ENCODE assay signal across 1 cellular context in the genomic region with DNA sequence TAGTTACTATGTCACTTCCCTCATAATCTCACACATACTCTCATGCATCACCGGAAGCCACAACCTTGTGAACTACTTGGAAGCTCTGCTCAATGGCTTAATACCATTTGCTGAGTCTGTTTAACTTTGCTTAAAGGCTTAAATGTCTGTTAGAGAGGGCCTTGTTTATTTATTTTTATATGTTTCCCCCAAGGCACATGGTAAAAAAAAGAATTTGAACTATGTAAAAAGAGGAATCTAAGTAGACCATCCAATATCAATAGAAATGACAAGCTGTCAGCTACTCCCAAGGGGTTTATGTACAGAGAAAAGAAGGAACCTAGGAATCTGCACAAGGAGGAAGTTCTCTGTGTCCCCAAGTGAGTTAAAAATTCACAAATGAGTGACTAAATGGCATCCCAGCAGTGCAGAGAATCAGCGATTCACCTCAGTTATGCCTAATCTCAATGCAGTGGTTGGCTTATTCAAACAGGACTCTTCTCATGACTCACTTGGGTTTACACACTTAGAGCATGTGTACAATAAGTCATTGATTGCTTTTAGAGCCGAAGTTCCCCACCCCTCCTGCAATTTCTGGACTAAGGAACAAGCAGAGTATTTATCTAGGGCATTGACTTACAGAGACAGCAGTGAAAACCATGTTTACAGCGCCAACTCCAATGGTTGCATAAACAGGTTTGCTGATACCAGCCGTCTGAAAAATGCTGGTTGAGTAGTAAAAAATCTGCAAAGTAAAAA.
A peak's percentile ranks its signal among the peaks of the same experiment; 100 is the strongest.
TF ChIP-seq lines count a peak whose summit lies in the region.

No MANE protein-coding gene starts in this region.

TF ChIP-seq in HepG2, 621 proteins besides CTCF, POLR2A, EP300 and RAD21 (continued from another document and continues in another):
- TF ChIP-seq, protein P1, sequence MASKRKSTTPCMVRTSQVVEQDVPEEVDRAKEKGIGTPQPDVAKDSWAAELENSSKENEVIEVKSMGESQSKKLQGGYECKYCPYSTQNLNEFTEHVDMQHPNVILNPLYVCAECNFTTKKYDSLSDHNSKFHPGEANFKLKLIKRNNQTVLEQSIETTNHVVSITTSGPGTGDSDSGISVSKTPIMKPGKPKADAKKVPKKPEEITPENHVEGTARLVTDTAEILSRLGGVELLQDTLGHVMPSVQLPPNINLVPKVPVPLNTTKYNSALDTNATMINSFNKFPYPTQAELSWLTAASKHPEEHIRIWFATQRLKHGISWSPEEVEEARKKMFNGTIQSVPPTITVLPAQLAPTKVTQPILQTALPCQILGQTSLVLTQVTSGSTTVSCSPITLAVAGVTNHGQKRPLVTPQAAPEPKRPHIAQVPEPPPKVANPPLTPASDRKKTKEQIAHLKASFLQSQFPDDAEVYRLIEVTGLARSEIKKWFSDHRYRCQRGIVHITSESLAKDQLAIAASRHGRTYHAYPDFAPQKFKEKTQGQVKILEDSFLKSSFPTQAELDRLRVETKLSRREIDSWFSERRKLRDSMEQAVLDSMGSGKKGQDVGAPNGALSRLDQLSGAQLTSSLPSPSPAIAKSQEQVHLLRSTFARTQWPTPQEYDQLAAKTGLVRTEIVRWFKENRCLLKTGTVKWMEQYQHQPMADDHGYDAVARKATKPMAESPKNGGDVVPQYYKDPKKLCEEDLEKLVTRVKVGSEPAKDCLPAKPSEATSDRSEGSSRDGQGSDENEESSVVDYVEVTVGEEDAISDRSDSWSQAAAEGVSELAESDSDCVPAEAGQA (IDR thresholded peaks at IDR 0.05; ENCODE audit: low read depth) = peak; percentile 35; the same call in 1 of the 2 replicates
- TF ChIP-seq, protein P1 (CRISPR knock-in tag; IDR thresholded peaks at IDR 0.05; ENCODE audit: borderline replicate concordance) = no peak; the same call in 1 of the 2 replicates
- TF ChIP-seq, protein P2, sequence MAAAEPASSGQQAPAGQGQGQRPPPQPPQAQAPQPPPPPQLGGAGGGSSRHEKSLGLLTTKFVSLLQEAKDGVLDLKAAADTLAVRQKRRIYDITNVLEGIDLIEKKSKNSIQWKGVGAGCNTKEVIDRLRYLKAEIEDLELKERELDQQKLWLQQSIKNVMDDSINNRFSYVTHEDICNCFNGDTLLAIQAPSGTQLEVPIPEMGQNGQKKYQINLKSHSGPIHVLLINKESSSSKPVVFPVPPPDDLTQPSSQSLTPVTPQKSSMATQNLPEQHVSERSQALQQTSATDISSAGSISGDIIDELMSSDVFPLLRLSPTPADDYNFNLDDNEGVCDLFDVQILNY (CRISPR knock-in tag; conservative IDR thresholded peaks at IDR 0.05) = no peak
- peak; percentile 100 for TF ChIP-seq SP5 (CRISPR knock-in tag; IDR thresholded peaks at IDR 0.05; ENCODE audit: borderline replicate concordance, low read depth)
- peak; percentile 98 for TF ChIP-seq JUNB (CRISPR knock-in tag; IDR thresholded peaks at IDR 0.05; ENCODE audit: borderline replicate concordance)
- TF ChIP-seq TCF7 (IDR thresholded peaks at IDR 0.05; ENCODE audit: low read depth) = peak; percentile 92
- no peak for TF ChIP-seq STAG1 (CRISPR knock-in tag; IDR thresholded peaks at IDR 0.05)
- TF ChIP-seq XRCC5 (optimal IDR thresholded peaks at IDR 0.05; ENCODE audit: low read length) = no peak
- TF ChIP-seq ZNF569 (CRISPR knock-in tag; IDR thresholded peaks at IDR 0.05; ENCODE audit: borderline replicate concordance) = no peak
- TF ChIP-seq XBP1 (CRISPR knock-in tag; IDR thresholded peaks at IDR 0.05) = no peak
- peak; percentile 99 for TF ChIP-seq TARDBP (CRISPR knock-in tag; IDR thresholded peaks at IDR 0.05)
- TF ChIP-seq, protein P3, sequence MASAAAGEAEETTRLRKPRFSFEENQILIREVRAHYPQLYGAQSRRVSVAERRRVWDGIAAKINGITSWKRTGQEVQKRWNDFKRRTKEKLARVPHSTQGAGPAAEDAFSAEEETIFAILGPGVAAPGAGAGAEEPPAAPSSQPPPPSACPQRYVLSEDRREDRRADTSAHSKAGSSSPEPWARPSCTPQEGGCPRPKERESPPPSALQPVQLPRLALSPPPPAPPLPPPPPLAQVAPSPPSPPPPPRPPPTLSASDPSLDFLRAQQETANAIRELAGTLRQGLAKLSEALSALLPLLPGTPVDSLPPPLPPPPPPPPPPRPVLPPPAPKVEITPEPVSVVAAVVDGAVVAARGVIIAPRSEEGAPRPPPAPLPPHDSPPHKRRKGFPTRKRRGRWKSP (CRISPR knock-in tag; IDR thresholded peaks at IDR 0.05) = peak; percentile 89; the same call in 1 of the 2 replicates
- TF ChIP-seq MIXL1 (CRISPR knock-in tag; IDR thresholded peaks at IDR 0.05) = peak; percentile 98
- TF ChIP-seq THAP7 (CRISPR knock-in tag; IDR thresholded peaks at IDR 0.05) = no peak
- peak; percentile 59; the same call in 1 of the 2 replicates for TF ChIP-seq ELF1 (CRISPR knock-in tag; IDR thresholded peaks at IDR 0.05)
- peak; percentile 34; the same call in 1 of the 2 replicates for TF ChIP-seq RFX3 (CRISPR knock-in tag; IDR thresholded peaks at IDR 0.05)
- TF ChIP-seq SIN3B (IDR thresholded peaks at IDR 0.05; ENCODE audit: low read length) = no peak
- TF ChIP-seq, protein P4, sequence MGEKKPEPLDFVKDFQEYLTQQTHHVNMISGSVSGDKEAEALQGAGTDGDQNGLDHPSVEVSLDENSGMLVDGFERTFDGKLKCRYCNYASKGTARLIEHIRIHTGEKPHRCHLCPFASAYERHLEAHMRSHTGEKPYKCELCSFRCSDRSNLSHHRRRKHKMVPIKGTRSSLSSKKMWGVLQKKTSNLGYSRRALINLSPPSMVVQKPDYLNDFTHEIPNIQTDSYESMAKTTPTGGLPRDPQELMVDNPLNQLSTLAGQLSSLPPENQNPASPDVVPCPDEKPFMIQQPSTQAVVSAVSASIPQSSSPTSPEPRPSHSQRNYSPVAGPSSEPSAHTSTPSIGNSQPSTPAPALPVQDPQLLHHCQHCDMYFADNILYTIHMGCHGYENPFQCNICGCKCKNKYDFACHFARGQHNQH (CRISPR knock-in tag; IDR thresholded peaks at IDR 0.05) = peak; percentile 81
- TF ChIP-seq CREB1 (IDR thresholded peaks at IDR 0.05) = no peak; the same call in 1 of the 2 replicates
- peak; percentile 84 for TF ChIP-seq CREB1 (CRISPR knock-in tag; IDR thresholded peaks at IDR 0.05)
- TF ChIP-seq CC2D1A (CRISPR knock-in tag; IDR thresholded peaks at IDR 0.05) = no peak
- no peak for TF ChIP-seq ZNF225 (CRISPR knock-in tag; IDR thresholded peaks at IDR 0.05)
- TF ChIP-seq, protein P5, sequence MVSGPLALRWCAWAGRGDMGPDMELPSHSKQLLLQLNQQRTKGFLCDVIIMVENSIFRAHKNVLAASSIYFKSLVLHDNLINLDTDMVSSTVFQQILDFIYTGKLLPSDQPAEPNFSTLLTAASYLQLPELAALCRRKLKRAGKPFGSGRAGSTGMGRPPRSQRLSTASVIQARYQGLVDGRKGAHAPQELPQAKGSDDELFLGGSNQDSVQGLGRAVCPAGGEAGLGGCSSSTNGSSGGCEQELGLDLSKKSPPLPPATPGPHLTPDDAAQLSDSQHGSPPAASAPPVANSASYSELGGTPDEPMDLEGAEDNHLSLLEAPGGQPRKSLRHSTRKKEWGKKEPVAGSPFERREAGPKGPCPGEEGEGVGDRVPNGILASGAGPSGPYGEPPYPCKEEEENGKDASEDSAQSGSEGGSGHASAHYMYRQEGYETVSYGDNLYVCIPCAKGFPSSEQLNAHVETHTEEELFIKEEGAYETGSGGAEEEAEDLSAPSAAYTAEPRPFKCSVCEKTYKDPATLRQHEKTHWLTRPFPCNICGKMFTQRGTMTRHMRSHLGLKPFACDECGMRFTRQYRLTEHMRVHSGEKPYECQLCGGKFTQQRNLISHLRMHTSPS (CRISPR knock-in tag; IDR thresholded peaks at IDR 0.05; ENCODE audit: low read depth) = peak; percentile 35; the same call in 1 of the 2 replicates
- TF ChIP-seq, protein P6, sequence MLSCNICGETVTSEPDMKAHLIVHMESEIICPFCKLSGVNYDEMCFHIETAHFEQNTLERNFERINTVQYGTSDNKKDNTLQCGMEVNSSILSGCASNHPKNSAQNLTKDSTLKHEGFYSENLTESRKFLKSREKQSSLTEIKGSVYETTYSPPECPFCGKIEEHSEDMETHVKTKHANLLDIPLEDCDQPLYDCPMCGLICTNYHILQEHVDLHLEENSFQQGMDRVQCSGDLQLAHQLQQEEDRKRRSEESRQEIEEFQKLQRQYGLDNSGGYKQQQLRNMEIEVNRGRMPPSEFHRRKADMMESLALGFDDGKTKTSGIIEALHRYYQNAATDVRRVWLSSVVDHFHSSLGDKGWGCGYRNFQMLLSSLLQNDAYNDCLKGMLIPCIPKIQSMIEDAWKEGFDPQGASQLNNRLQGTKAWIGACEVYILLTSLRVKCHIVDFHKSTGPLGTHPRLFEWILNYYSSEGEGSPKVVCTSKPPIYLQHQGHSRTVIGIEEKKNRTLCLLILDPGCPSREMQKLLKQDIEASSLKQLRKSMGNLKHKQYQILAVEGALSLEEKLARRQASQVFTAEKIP (CRISPR knock-in tag; IDR thresholded peaks at IDR 0.05; ENCODE audit: borderline replicate concordance) = no peak
- peak; percentile 56; the same call in 1 of the 2 replicates for TF ChIP-seq TMF1 (CRISPR knock-in tag; IDR thresholded peaks at IDR 0.05; ENCODE audit: low read depth)
- no peak for TF ChIP-seq ZNF256 (CRISPR knock-in tag; conservative IDR thresholded peaks at IDR 0.05)
- TF ChIP-seq MED1 (CRISPR knock-in tag; IDR thresholded peaks at IDR 0.05) = peak; percentile 97
- no peak for TF ChIP-seq ETS1 (CRISPR knock-in tag; IDR thresholded peaks at IDR 0.05)
- TF ChIP-seq NR3C1 (CRISPR knock-in tag; IDR thresholded peaks at IDR 0.05) = no peak
- TF ChIP-seq ZNF282 (IDR thresholded peaks at IDR 0.05; ENCODE audit: partially characterized antibody) = no peak
- TF ChIP-seq ZKSCAN1 (IDR thresholded peaks at IDR 0.05; ENCODE audit: low read length) = no peak
- TF ChIP-seq ZNF235 (CRISPR knock-in tag; IDR thresholded peaks at IDR 0.05; ENCODE audit: borderline replicate concordance) = no peak
- TF ChIP-seq KLF13 (CRISPR knock-in tag; IDR thresholded peaks at IDR 0.05) = no peak
- no peak for TF ChIP-seq ZFP90 (CRISPR knock-in tag; IDR thresholded peaks at IDR 0.05; ENCODE audit: borderline replicate concordance)
- TF ChIP-seq, protein P7, sequence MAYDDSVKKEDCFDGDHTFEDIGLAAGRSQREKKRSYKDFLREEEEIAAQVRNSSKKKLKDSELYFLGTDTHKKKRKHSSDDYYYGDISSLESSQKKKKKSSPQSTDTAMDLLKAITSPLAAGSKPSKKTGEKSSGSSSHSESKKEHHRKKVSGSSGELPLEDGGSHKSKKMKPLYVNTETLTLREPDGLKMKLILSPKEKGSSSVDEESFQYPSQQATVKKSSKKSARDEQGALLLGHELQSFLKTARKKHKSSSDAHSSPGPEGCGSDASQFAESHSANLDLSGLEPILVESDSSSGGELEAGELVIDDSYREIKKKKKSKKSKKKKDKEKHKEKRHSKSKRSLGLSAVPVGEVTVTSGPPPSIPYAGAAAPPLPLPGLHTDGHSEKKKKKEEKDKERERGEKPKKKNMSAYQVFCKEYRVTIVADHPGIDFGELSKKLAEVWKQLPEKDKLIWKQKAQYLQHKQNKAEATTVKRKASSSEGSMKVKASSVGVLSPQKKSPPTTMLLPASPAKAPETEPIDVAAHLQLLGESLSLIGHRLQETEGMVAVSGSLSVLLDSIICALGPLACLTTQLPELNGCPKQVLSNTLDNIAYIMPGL (CRISPR knock-in tag; IDR thresholded peaks at IDR 0.05; ENCODE audit: borderline replicate concordance in 1 of 2, low read depth in 1 of 2) = peak; percentile 49 to 58; a peak in 2 of 4 replicates
- TF ChIP-seq HCFC1 (IDR thresholded peaks at IDR 0.05; ENCODE audit: low read depth, low read length) = no peak
- TF ChIP-seq ZNF570 (CRISPR knock-in tag; IDR thresholded peaks at IDR 0.05; ENCODE audit: borderline replicate concordance) = no peak
- peak; percentile 94 for TF ChIP-seq TEAD3 (CRISPR knock-in tag; optimal IDR thresholded peaks at IDR 0.05; ENCODE audit: borderline replicate concordance)
- TF ChIP-seq ASH2L (IDR thresholded peaks at IDR 0.05; ENCODE audit: insufficient read length, low read depth, low read length) = peak; percentile 94
- TF ChIP-seq MBD4 (IDR thresholded peaks at IDR 0.05; ENCODE audit: borderline replicate concordance, low read length) = peak; percentile 97
- TF ChIP-seq RBM39 (IDR thresholded peaks at IDR 0.05; ENCODE audit: low read depth, low read length, poor library complexity, severe bottlenecking) = no peak
- no peak for TF ChIP-seq ZNF10 (CRISPR knock-in tag; IDR thresholded peaks at IDR 0.05; ENCODE audit: borderline replicate concordance, low read depth)
